ENCODE assay signal across 8 cellular contexts in the genomic region with DNA sequence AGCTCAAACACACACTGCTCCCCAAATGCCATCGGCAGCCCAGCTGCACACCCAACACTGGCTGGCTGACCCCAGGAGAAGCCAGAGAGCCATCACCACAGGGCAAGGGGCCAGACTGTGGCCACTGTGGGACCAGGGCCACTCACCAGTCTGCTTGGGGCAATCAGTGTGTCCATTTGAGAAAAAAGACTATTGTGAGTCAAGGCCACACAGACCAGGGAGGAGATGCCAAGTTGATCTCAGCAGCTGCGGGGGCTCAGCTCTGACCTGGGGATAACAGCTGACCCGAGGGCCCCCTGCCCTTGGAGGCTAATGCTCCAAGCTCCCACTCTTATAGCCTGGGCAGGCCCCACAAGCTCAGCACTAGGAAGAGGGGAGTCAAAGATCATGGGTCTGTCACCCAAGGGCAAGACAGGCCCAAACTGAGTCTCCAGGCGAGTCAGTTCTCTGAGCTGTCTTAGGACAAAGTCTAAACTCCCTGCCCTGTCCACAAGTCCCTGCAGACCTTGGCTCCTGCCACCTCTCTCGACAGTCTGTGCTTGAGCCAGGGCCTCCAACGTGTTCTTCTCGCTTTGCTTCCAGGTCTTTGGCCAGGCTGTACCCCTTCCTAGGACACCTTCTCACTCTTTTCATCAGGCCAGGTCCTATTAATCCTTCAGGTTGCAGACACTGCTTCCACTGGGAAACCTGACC. TPM values are rescaled to one million over a fixed set of nuclear protein-coding genes. Genes with fewer than 3 reads are reported as not detected.
DNase-seq lines count a peak whose midpoint lies in the region; ATAC-seq, FAIRE-seq and TF ChIP-seq lines count a peak whose summit lies in the region.

No MANE protein-coding gene starts in this region.

- no peak for DNase-seq in stimulated activated naive CD8-positive, alpha-beta T cell treated with anti-CD3 and anti-CD28 coated beads, Interleukin-15, Interleukin-2, amounts not matched to agents 100 U/mL and 50 U/mL, for 24 hours
- DNase-seq in bronchial epithelial cell (ENCODE audit: low read depth) (peak; percentile 50), KBM-7 (no peak), germinal center (ENCODE audit: low spot score) (no peak)
- DNase-seq in naive thymus-derived CD4-positive, alpha-beta T cell: no peak
- DNase-seq in NK-92 treated with Interleukin-12 subunit alpha and Interleukin-12 subunit beta, amount 100 ng/mL, for 24 hours (lab: John Stamatoyannopoulos, UW): no peak

- peaks cover 15% of the 10 kb centered on the region for H3K36me3 Mint-ChIP-seq in stimulated activated naive CD8-positive, alpha-beta T cell treated with anti-CD3 and anti-CD28 coated beads, Interleukin-15, Interleukin-2, amounts not matched to agents 100 ng/mL and 50 ng/mL, for 24 hours (ENCODE audit: low read depth)
- peaks cover 0 to 10% (median 0%) of the 10 kb centered on the region in 5 donors for H3K36me3 Mint-ChIP-seq in naive thymus-derived CD4-positive, alpha-beta T cell

- no peak for FAIRE-seq in bronchial epithelial cell (lab: Jason Lieb, UNC)

- CTCF ChIA-PET in naive thymus-derived CD4-positive, alpha-beta T cell (lab: Charles Lee): interaction anchor here (0.9 to 6.9 kb wide), 6 partner anchors 11 to 44 kb away, joined by 3 to 56 read pairs (median 20); a partner anchor contains a TSS

- peaks cover 92% of the 10 kb centered on the region in 2 donors for H3K4me1 ChIP-seq in naive thymus-derived CD4-positive, alpha-beta T cell (ENCODE audit: control insufficient read depth in 2 of 2, insufficient read depth in 2 of 2, low read length in 2 of 2)

- ATAC-seq in stimulated activated naive CD8-positive, alpha-beta T cell treated with anti-CD3 and anti-CD28 coated beads, Interleukin-15, Interleukin-2, amounts not matched to agents 100 U/mL and 50 U/mL, for 24 hours: no peak
- ATAC-seq in naive thymus-derived CD4-positive, alpha-beta T cell: no peak
- ATAC-seq in HG03520 (IDR thresholded peaks at IDR 0.05; ENCODE audit: unreplicated experiment): no peak

- no peak for TF ChIP-seq CTCF in bronchial epithelial cell (IDR thresholded peaks at IDR 0.05; ENCODE audit: insufficient read depth, low read length, severe bottlenecking)

- peak overlapping the region; percentile 76 for H3K4me3 Mint-ChIP-seq in stimulated activated naive CD8-positive, alpha-beta T cell treated with anti-CD3 and anti-CD28 coated beads, Interleukin-15, Interleukin-2, amounts not matched to agents 100 ng/mL and 50 ng/mL, for 24 hours
- peak overlapping the region; percentile 77 to 95 (median 88) for H3K4me3 Mint-ChIP-seq in naive thymus-derived CD4-positive, alpha-beta T cell

- H3K27me3 Mint-ChIP-seq in stimulated activated naive CD8-positive, alpha-beta T cell treated with anti-CD3 and anti-CD28 coated beads, Interleukin-15, Interleukin-2, amounts not matched to agents 100 ng/mL and 50 ng/mL, for 24 hours: no peaks in the 10 kb centered on the region
- H3K27me3 Mint-ChIP-seq in naive thymus-derived CD4-positive, alpha-beta T cell: no peaks in the 10 kb centered on the region

- H3K4me1 Mint-ChIP-seq in stimulated activated naive CD8-positive, alpha-beta T cell treated with anti-CD3 and anti-CD28 coated beads, Interleukin-15, Interleukin-2, amounts not matched to agents 100 ng/mL and 50 ng/mL, for 24 hours (ENCODE audit: low read depth): peaks cover 96% of the 10 kb centered on the region
- H3K4me1 Mint-ChIP-seq in naive thymus-derived CD4-positive, alpha-beta T cell: peaks cover 61 to 97% (median 94%) of the 10 kb centered on the region in 7 donors

- no peaks in the 10 kb centered on the region for H3K9me3 ChIP-seq in naive thymus-derived CD4-positive, alpha-beta T cell (ENCODE audit: control insufficient read depth in 2 of 3, low read length in 3 of 3)

- H3K36me3 ChIP-seq in bronchial epithelial cell (ENCODE audit: control insufficient read depth, insufficient read depth, low read length): peaks cover 10% of the 10 kb centered on the region
- H3K36me3 ChIP-seq in naive thymus-derived CD4-positive, alpha-beta T cell (ENCODE audit: control insufficient read depth in 2 of 3, insufficient read depth in 3 of 3, low read length in 3 of 3): peaks cover 0 to 8% (median 0%) of the 10 kb centered on the region in 3 experiments

- H3K27ac Mint-ChIP-seq in stimulated activated naive CD8-positive, alpha-beta T cell treated with anti-CD3 and anti-CD28 coated beads, Interleukin-15, Interleukin-2, amounts not matched to agents 100 ng/mL and 50 ng/mL, for 24 hours: peak overlapping the region; percentile 94
- H3K27ac Mint-ChIP-seq in naive thymus-derived CD4-positive, alpha-beta T cell: peak overlapping the region; percentile 77 to 99 (median 93)

- H3K27me3 ChIP-seq in bronchial epithelial cell (ENCODE audit: control insufficient read depth, insufficient read depth, low read length): no peaks in the 10 kb centered on the region
- H3K27me3 ChIP-seq in naive thymus-derived CD4-positive, alpha-beta T cell (ENCODE audit: control insufficient read depth in 2 of 2, insufficient read depth in 2 of 2, low read length in 2 of 2): no peaks in the 10 kb centered on the region

- intact Hi-C loops in naive thymus-derived CD4-positive, alpha-beta T cell (cut with micrococcal nuclease): loop anchor here in 1 of 2 donors (5.0 kb wide), 1 partner anchor 83 kb away; no protein-coding TSS in a partner anchor

- H3K9me3 Mint-ChIP-seq in stimulated activated naive CD8-positive, alpha-beta T cell treated with anti-CD3 and anti-CD28 coated beads, Interleukin-15, Interleukin-2, amounts not matched to agents 100 ng/mL and 50 ng/mL, for 24 hours: no peaks in the 10 kb centered on the region
- H3K9me3 Mint-ChIP-seq in naive thymus-derived CD4-positive, alpha-beta T cell: no peaks in the 10 kb centered on the region

- peak overlapping the region; percentile 72 for H3K27ac ChIP-seq in naive thymus-derived CD4-positive, alpha-beta T cell (ENCODE audit: low read depth, low read length)

- H3K4me3 ChIP-seq in bronchial epithelial cell (ENCODE audit: low read depth, low read length): no peak overlapping the region
- peak overlapping the region; percentile 52 for H3K4me3 ChIP-seq in naive thymus-derived CD4-positive, alpha-beta T cell (ENCODE audit: low read length)

- POLR2A ChIA-PET in naive thymus-derived CD4-positive, alpha-beta T cell (lab: Charles Lee): interaction anchor here (0.6 to 12.6 kb wide), 6 partner anchors 10 to 174 kb away, joined by 3 to 267 read pairs (median 10); a partner anchor contains a TSS

- in situ Hi-C loops in KBM-7 (cut with MboI; ENCODE audit: low pct_unique_long_range_greater_than_20kb, low sequenced_read_pairs): no loop called here

RNA-seq across cellular contexts. Expression of a gene that starts 30.1 kb away (rescaled TPM):
- total RNA-seq in bronchial epithelial cell: 10.5 and 13.1 TPM in 2 replicates
- total RNA-seq in naive thymus-derived CD4-positive, alpha-beta T cell: 10 to 100 TPM; 21.6 to 40.4 (median 37.1) TPM
- polyA plus RNA-seq in naive thymus-derived CD4-positive, alpha-beta T cell: 10 to 100 TPM; 43.5 to 44.0 TPM
